Comparison of ENCODE assay signal across 24 cellular contexts in genomic region chr9:97160255-97160654, GRCh38.
DNase-seq lines count a peak whose midpoint lies in the region; ATAC-seq, FAIRE-seq and TF ChIP-seq lines count a peak whose summit lies in the region.
"Had no signal": no experiment of that assay in that cellular context is flagged by ENCODE, and none has a peak within 500 bp of the region (broad histone marks: within the 10 kb centered on the region; RNA-seq: fewer than 3 reads in every experiment).

No MANE protein-coding gene starts in this region.

- POLR2A ChIA-PET in HCT116 (lab: Charles Lee) = no interaction called here

- intact Hi-C loops in HCT116 (cut with micrococcal nuclease) = no loop called here
- intact Hi-C loops in thyroid gland (cut with DNase I) = no loop called here
- intact Hi-C loops in ascending aorta (cut with DNase I) = no loop called here

- no peak overlapping the region for H3K27ac ChIP-seq in HCT116 (ENCODE audit: low read depth, low read length)
- no peak overlapping the region for H3K27ac ChIP-seq in endodermal cell (ENCODE audit: low read depth, low read length)
- peak overlapping the region in 2 of 3 donors; percentile 15 to 17 for H3K27ac ChIP-seq in thyroid gland
- H3K27ac ChIP-seq in ascending aorta = no peak overlapping the region
- H3K27ac ChIP-seq: A549; BLaER1 treated with 17β-estradiol and CSF1 and Interleukin-3, amounts not matched to agents 10 nM and 100 nM had no signal

- DNase-seq in H54 (ENCODE audit: insufficient read length, low spot score) = no peak
- DNase-seq in HCT116 (ENCODE audit: low read depth, low spot score) = no peak
- DNase-seq in endodermal cell = no peak
- DNase-seq in thyroid gland = no peak
- DNase-seq in NK-92 treated with Interleukin-12 subunit alpha and Interleukin-12 subunit beta, amount 100 ng/mL, for 24 hours (lab: John Stamatoyannopoulos, UW) = no peak
- DNase-seq in ascending aorta (ENCODE audit: low spot score in 2 of 2) = no peak
- DNase-seq in NCI-H510A (lab: John Stamatoyannopoulos, UW) = no peak
- DNase-seq: 8988T; ACHN; AML-193; BE2C; CD4-positive, alpha-beta T cell; CD8-positive, alpha-beta memory T cell; DMS 273 treated with DMSO at 0.1 percent for 48 hours; DMS79; EL; GDM1; HCEC 1CT had no signal

- H2AFZ ChIP-seq in HCT116 (ENCODE audit: low read depth, low read length, poor library complexity, severe bottlenecking) = peak overlapping the region; percentile 38
- H2AFZ ChIP-seq: GM23338 had no signal

- H3K79me2 ChIP-seq in HCT116 (ENCODE audit: insufficient read depth, low read length) = no peaks in the 10 kb centered on the region

- H3K27me3 ChIP-seq in HCT116 (ENCODE audit: insufficient read depth, low read length) = no peaks in the 10 kb centered on the region
- no peaks in the 10 kb centered on the region for H3K27me3 ChIP-seq in endodermal cell (ENCODE audit: control insufficient read depth, insufficient read depth, low read length, poor library complexity, severe bottlenecking)
- no peaks in the 10 kb centered on the region for H3K27me3 ChIP-seq in thyroid gland
- no peaks in the 10 kb centered on the region for H3K27me3 ChIP-seq in ascending aorta
- H3K27me3 ChIP-seq: BE2C; BLaER1 treated with 17β-estradiol and CSF1 and Interleukin-3, amounts not matched to agents 10 nM and 100 nM had no signal

- no peaks in the 10 kb centered on the region for H4K20me1 ChIP-seq in HCT116 (ENCODE audit: insufficient read depth)
- H4K20me1 ChIP-seq: BLaER1 treated with 17β-estradiol and CSF1 and Interleukin-3, amounts not matched to agents 10 nM and 100 nM had no signal

- H3K4me3 Mint-ChIP-seq in endodermal cell = no peak overlapping the region
- H3K4me3 Mint-ChIP-seq: CD14-positive monocyte; CD4-positive, alpha-beta T cell; CD8-positive, alpha-beta memory T cell; GM23338 had no signal

- no peaks in the 10 kb centered on the region for H3K27me3 Mint-ChIP-seq in endodermal cell (ENCODE audit: insufficient read depth)
- H3K27me3 Mint-ChIP-seq: CD4-positive, alpha-beta T cell; CD8-positive, alpha-beta memory T cell had no signal

- no peaks in the 10 kb centered on the region for H3K9me3 ChIP-seq in HCT116 (ENCODE audit: control insufficient read depth in 1 of 2, insufficient read depth in 1 of 2, low read depth in 1 of 2, low read length in 2 of 2)
- H3K9me3 ChIP-seq in endodermal cell (ENCODE audit: control insufficient read depth, low read length) = no peaks in the 10 kb centered on the region
- no peaks in the 10 kb centered on the region for H3K9me3 ChIP-seq in thyroid gland
- no peaks in the 10 kb centered on the region for H3K9me3 ChIP-seq in ascending aorta
- H3K9me3 ChIP-seq: A549; BE2C; BLaER1 treated with 17β-estradiol and CSF1 and Interleukin-3, amounts not matched to agents 10 nM and 100 nM had no signal

- TF ChIP-seq POLR2A in H54 (IDR thresholded peaks at IDR 0.05; ENCODE audit: low read depth, low read length) = no peak
- no peak for TF ChIP-seq POLR2A in HCT116 (IDR thresholded peaks at IDR 0.05; ENCODE audit: borderline replicate concordance, extremely low read depth, insufficient read depth, insufficient read length)
- no peak for TF ChIP-seq POLR2A in thyroid gland (IDR thresholded peaks at IDR 0.05)

- no peak for TF ChIP-seq RAD21 in HCT116 (IDR thresholded peaks at IDR 0.05; ENCODE audit: low read depth)

- H3K9me2 ChIP-seq in HCT116 (ENCODE audit: insufficient read depth) = no peaks in the 10 kb centered on the region

- RAD21 ChIA-PET in HCT116 (lab: Charles Lee; ENCODE audit: low non-redundant PET in 1 of 2, low total read pairs in 2 of 2, uncharacterized antibody in 2 of 2, unreplicated experiment in 2 of 2) = no interaction called here

- no peak overlapping the region for H3K4me2 ChIP-seq in HCT116 (ENCODE audit: low read length)
- H3K4me2 ChIP-seq: A549, GM23338 had no signal

- H3K27ac Mint-ChIP-seq in endodermal cell = peak overlapping the region; percentile 72
- H3K27ac Mint-ChIP-seq: CD14-positive monocyte; CD4-positive, alpha-beta T cell; CD8-positive, alpha-beta memory T cell; GM23338 had no signal

- H3K36me3 ChIP-seq in HCT116 (ENCODE audit: control insufficient read depth in 1 of 2, insufficient read depth in 2 of 2, low read length in 2 of 2) (no peaks in the 10 kb centered on the region), endodermal cell (ENCODE audit: control insufficient read depth, insufficient read depth, low read length) (peaks cover 5% of the 10 kb centered on the region), thyroid gland (no peaks in the 10 kb centered on the region), ascending aorta (no peaks in the 10 kb centered on the region)
- H3K36me3 ChIP-seq: BE2C; BLaER1 treated with 17β-estradiol and CSF1 and Interleukin-3, amounts not matched to agents 10 nM and 100 nM had no signal

- BruUV-seq in HCT116 (replicated peaks; lab: Mats Ljungman, UMichigan) = no TSS peak

- CTCF ChIA-PET in HCT116 (lab: Charles Lee) = no interaction called here

- H3K4me1 ChIP-seq in HCT116 (ENCODE audit: control insufficient read depth in 1 of 2, insufficient read depth in 2 of 2, low read length in 2 of 2) (no peaks in the 10 kb centered on the region), endodermal cell (ENCODE audit: control insufficient read depth, insufficient read depth, low read length) (no peaks in the 10 kb centered on the region), thyroid gland (peaks cover 14 to 21% of the 10 kb centered on the region in 2 donors), ascending aorta (no peaks in the 10 kb centered on the region)
- H3K4me1 ChIP-seq: A549, BE2C had no signal

- H3K4me3 ChIP-seq in HCT116 (replicated peaks in 1 of 2; ENCODE audit: low read depth in 1 of 2, low read length in 2 of 2) (no peak overlapping the region), endodermal cell (ENCODE audit: low read length) (no peak overlapping the region), thyroid gland (replicated peaks in 1 of 3) (no peak overlapping the region), ascending aorta (no peak overlapping the region)
- H3K4me3 ChIP-seq: A549; BLaER1 treated with 17β-estradiol and CSF1 and Interleukin-3, amounts not matched to agents 10 nM and 100 nM; GM12878; GM23338 had no signal

- 94 to 100% methylated on average over 1 of the region's 1 CpG for WGBS in endodermal cell (ENCODE audit: insufficient coverage in 1 of 2, insufficient read length in 1 of 2), 2 experiments
- 61 to 85% methylated on average over 1 of the region's 1 CpG for WGBS in thyroid gland, 2 donors

- H3K9ac ChIP-seq in HCT116 (ENCODE audit: low read length) = no peak overlapping the region
- no peak overlapping the region for H3K9ac ChIP-seq in endodermal cell (ENCODE audit: extremely low read depth, low read length, poor library complexity, severe bottlenecking)
- H3K9ac ChIP-seq: BLaER1 treated with 17β-estradiol and CSF1 and Interleukin-3, amounts not matched to agents 10 nM and 100 nM had no signal

- no peaks in the 10 kb centered on the region for H3K4me1 Mint-ChIP-seq in endodermal cell
- H3K4me1 Mint-ChIP-seq: CD14-positive monocyte; CD8-positive, alpha-beta memory T cell; GM23338 had no signal

- no peak for ATAC-seq in HCT116
- ATAC-seq: A549, GM12878, GM23338 had no signal

- peak; percentile 62 for FAIRE-seq in H54 (lab: Jason Lieb, UNC)
- FAIRE-seq: A549, D721Med, GM12878 had no signal

- no peak for TF ChIP-seq CTCF in HCT116 (IDR thresholded peaks at IDR 0.05 in 2 of 3, conservative IDR thresholded peaks at IDR 0.05 in 1 of 3; ENCODE audit: borderline replicate concordance in 1 of 3, insufficient read depth in 1 of 3, low read depth in 2 of 3, low read length in 2 of 3)
- TF ChIP-seq CTCF in endodermal cell (conservative IDR thresholded peaks at IDR 0.05) = no peak
- TF ChIP-seq CTCF in thyroid gland (IDR thresholded peaks at IDR 0.05) = no peak
- TF ChIP-seq CTCF in ascending aorta (IDR thresholded peaks at IDR 0.05) = no peak

- H3K9me3 Mint-ChIP-seq in endodermal cell = peaks cover 5% of the 10 kb centered on the region
- H3K9me3 Mint-ChIP-seq: CD4-positive, alpha-beta T cell; CD8-positive, alpha-beta memory T cell; GM23338 had no signal

- peaks cover 54% of the 10 kb centered on the region for H3K36me3 Mint-ChIP-seq in endodermal cell (ENCODE audit: low read depth)
- H3K36me3 Mint-ChIP-seq: CD14-positive monocyte had no signal

TF ChIP-seq in HCT116, 20 proteins besides CTCF, POLR2A, EP300 and RAD21 (continues in another document):
- no peak for TF ChIP-seq REST (IDR thresholded peaks at IDR 0.05; ENCODE audit: low read depth)
- no peak for TF ChIP-seq ATF3 (IDR thresholded peaks at IDR 0.05)
- TF ChIP-seq ELF1 (IDR thresholded peaks at IDR 0.05; ENCODE audit: borderline replicate concordance, low read depth) = no peak
- no peak for TF ChIP-seq YY1 (IDR thresholded peaks at IDR 0.05; ENCODE audit: extremely low read depth, insufficient replicate concordance, low read depth, low read length)
- no peak for TF ChIP-seq CEBPB (IDR thresholded peaks at IDR 0.05; ENCODE audit: low read depth)
- TF ChIP-seq EZH2phosphoT487 (IDR thresholded peaks at IDR 0.05; ENCODE audit: borderline replicate concordance) = no peak
- TF ChIP-seq EGR1 (IDR thresholded peaks at IDR 0.05; ENCODE audit: low read depth) = no peak

Comparison
In these comparisons a context has a peak if more than half of its experiments do, and no peak if none do; other contexts are left out.
1. H3K27ac ChIP-seq: peak in thyroid gland (2 of 3); none in HCT116 (single experiment), endodermal cell (single experiment) and ascending aorta (0 of 2).